In the genomic region with DNA sequence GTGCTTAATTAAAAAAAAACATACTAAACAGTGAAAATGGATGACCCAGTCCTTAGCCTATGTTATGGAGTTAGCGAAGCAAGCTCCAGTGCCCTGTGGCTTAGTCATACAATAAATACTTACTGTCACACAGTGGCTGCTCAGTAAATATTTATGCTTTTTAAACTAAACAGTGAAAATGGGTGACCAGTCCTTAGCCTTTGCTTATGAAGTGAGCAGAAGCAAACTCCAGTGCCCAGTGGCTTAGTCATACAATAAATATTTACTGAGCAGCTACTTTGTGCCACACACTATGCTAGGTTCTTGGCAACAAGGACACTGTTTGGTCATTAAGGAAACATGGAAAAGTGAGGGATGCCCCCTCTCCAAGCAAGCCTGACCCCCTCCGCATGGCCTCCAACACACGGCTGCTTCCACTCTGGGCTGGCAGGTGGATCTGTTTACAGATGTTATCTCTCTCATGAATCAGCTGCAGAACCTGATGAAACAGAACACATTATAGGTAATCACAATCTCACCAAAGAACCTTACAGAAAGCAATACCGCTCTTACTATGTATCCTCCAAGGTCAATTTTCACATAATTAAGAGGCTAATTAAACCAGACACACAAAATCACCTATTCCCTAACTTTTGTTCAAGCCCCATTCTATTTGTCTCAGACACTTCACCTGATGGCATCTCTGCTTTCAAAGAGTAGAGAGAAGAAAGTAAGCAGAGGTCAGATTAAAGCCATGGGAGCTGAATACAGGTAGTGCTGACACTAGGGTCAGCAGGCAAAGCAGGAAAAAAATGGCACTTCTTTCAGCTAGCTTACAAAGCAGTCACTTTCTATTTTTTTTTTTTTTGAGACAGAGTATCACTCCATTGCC, we compare ENCODE assay signal across 11 cellular contexts. TPM values are rescaled to one million over a fixed set of nuclear protein-coding genes. Genes with fewer than 3 reads are reported as not detected.
DNase-seq lines count a peak whose midpoint lies in the region; ATAC-seq and TF ChIP-seq lines count a peak whose summit lies in the region.
"Had no signal": no experiment of that assay in that cellular context is flagged by ENCODE, and none has a peak within 500 bp of the region (broad histone marks: within the 10 kb centered on the region; RNA-seq: fewer than 3 reads in every experiment).

No MANE protein-coding gene starts in this region.

- BruUV-seq in Panc1 (replicated peaks; lab: Mats Ljungman, UMichigan) = no TSS peak

- peak overlapping the region; percentile 77 for H3K27ac ChIP-seq in Panc1 (ENCODE audit: low read length)

- peaks cover 12% of the 10 kb centered on the region for H3K4me1 Mint-ChIP-seq in stimulated activated memory B cell treated with anti-CD40 and anti-IgM and Interleukin-4, amounts not matched to agents 10 μg/mL and 1 μg/mL and 100 μg/mL, for 72 hours

- peak; percentile 99 for ATAC-seq in Panc1
- no peak for ATAC-seq in stimulated activated memory B cell treated with anti-CD40 and anti-IgM and Interleukin-4, amounts not matched to agents 10 μg/mL and 1 μg/mL and 100 μg/mL, for 72 hours
- ATAC-seq in GM19351 (IDR thresholded peaks at IDR 0.05; ENCODE audit: unreplicated experiment) = no peak

- no peak overlapping the region for H3K4me3 ChIP-seq in HFF-Myc (replicated peaks; ENCODE audit: low read depth, low read length)
- H3K4me3 ChIP-seq in Panc1 (ENCODE audit: low read depth in 2 of 2, low read length in 2 of 2) = no peak overlapping the region

- intact Hi-C loops in Panc1 (cut with micrococcal nuclease; ENCODE audit: unreplicated experiment) = no loop called here

- no peaks in the 10 kb centered on the region for H3K27me3 Mint-ChIP-seq in stimulated activated memory B cell treated with anti-CD40 and anti-IgM and Interleukin-4, amounts not matched to agents 10 μg/mL and 1 μg/mL and 100 μg/mL, for 72 hours
- H3K27me3 Mint-ChIP-seq: dendritic cell treated with granulocyte-macrophage colony-stimulating factor and Interleukin-4, amounts not matched to agents 40 ng/mL and 50 ng/mL, for 4 days had no signal

- H3K4me3 Mint-ChIP-seq in stimulated activated memory B cell treated with anti-CD40 and anti-IgM and Interleukin-4, amounts not matched to agents 10 μg/mL and 1 μg/mL and 100 μg/mL, for 72 hours = no peak overlapping the region
- H3K4me3 Mint-ChIP-seq: dendritic cell treated with granulocyte-macrophage colony-stimulating factor and Interleukin-4, amounts not matched to agents 40 ng/mL and 50 ng/mL, for 4 days had no signal

- in situ Hi-C loops in Panc1 (cut with HindIII; ENCODE audit: low pct_unique_long_range_greater_than_20kb, low sequenced_read_pairs) = no loop called here

- no peaks in the 10 kb centered on the region for H3K9me3 Mint-ChIP-seq in stimulated activated memory B cell treated with anti-CD40 and anti-IgM and Interleukin-4, amounts not matched to agents 10 μg/mL and 1 μg/mL and 100 μg/mL, for 72 hours
- H3K9me3 Mint-ChIP-seq: dendritic cell treated with granulocyte-macrophage colony-stimulating factor and Interleukin-4, amounts not matched to agents 40 ng/mL and 50 ng/mL, for 4 days had no signal

- peak overlapping the region; percentile 12 for H3K27ac Mint-ChIP-seq in stimulated activated memory B cell treated with anti-CD40 and anti-IgM and Interleukin-4, amounts not matched to agents 10 μg/mL and 1 μg/mL and 100 μg/mL, for 72 hours
- H3K27ac Mint-ChIP-seq: dendritic cell treated with granulocyte-macrophage colony-stimulating factor and Interleukin-4, amounts not matched to agents 40 ng/mL and 50 ng/mL, for 4 days had no signal

- H3K36me3 Mint-ChIP-seq in stimulated activated memory B cell treated with anti-CD40 and anti-IgM and Interleukin-4, amounts not matched to agents 10 μg/mL and 1 μg/mL and 100 μg/mL, for 72 hours = peaks cover 48% of the 10 kb centered on the region

- H3K36me3 ChIP-seq in Panc1 (ENCODE audit: control insufficient read depth, insufficient read depth, low read length) = no peaks in the 10 kb centered on the region

- POLR2A ChIA-PET in Panc1 (lab: Charles Lee) = no interaction called here
- POLR2A ChIA-PET in HEK293T (lab: Yijun Ruan, JAX) = interaction anchor here (0.7 kb wide), 1 partner anchor 27 kb away, joined by 3 read pairs; a partner anchor contains a TSS

- H3K27me3 ChIP-seq in Panc1 (ENCODE audit: control insufficient read depth, insufficient read depth, low read length) = no peaks in the 10 kb centered on the region

- DNase-seq in HFF-Myc (ENCODE audit: extremely low read depth, low read depth) = peak; percentile 38
- peak; percentile 97 for DNase-seq in Panc1 (ENCODE audit: low read depth, low spot score)
- peak; percentile 78 for DNase-seq in fibroblast of gingiva (ENCODE audit: low read depth)
- no peak for DNase-seq in GM19240 (ENCODE audit: insufficient read length, low spot score)
- no peak for DNase-seq in HEK293T (ENCODE audit: extremely low spot score)
- DNase-seq: activated CD4-positive, alpha-beta T cell treated with anti-CD3 and anti-CD28 coated beads for 4 hours; midbrain; NCI-H187 had no signal

- TF ChIP-seq CTCF in HFF-Myc (IDR thresholded peaks at IDR 0.05; ENCODE audit: low read depth, low read length, missing control alignments) (no peak), Panc1 (IDR thresholded peaks at IDR 0.05) (no peak)

- H3K9me3 ChIP-seq in Panc1 (ENCODE audit: control insufficient read depth, insufficient read depth, low read depth, low read length) = no peaks in the 10 kb centered on the region

- CTCF ChIA-PET in Panc1 (lab: Charles Lee) (interaction anchor here (0.6 kb wide), 1 partner anchor 174 kb away, joined by 3 read pairs; no protein-coding TSS in a partner anchor), HEK293T (lab: Yijun Ruan, JAX) (no interaction called here)

- H3K4me1 ChIP-seq in Panc1 (ENCODE audit: control insufficient read depth, insufficient read depth, low read length) = peaks cover 20% of the 10 kb centered on the region

TF ChIP-seq in HEK293T, 16 proteins besides CTCF, POLR2A, EP300 and RAD21:
- TF ChIP-seq BHLHE40 (IDR thresholded peaks at IDR 0.05; ENCODE audit: borderline replicate concordance) (no peak), LEF1 (IDR thresholded peaks at IDR 0.05; ENCODE audit: borderline replicate concordance) (no peak), SP1 (IDR thresholded peaks at IDR 0.05) (no peak), FOXA1 (IDR thresholded peaks at IDR 0.05) (no peak), ELF4 (IDR thresholded peaks at IDR 0.05) (no peak), SUZ12 (IDR thresholded peaks at IDR 0.05) (no peak), ZNF384 (IDR thresholded peaks at IDR 0.05) (no peak), FOXK2 (IDR thresholded peaks at IDR 0.05) (no peak), CTBP1 (IDR thresholded peaks at IDR 0.05; ENCODE audit: borderline replicate concordance) (no peak), TARDBP (IDR thresholded peaks at IDR 0.05) (no peak), ARNT (IDR thresholded peaks at IDR 0.05) (no peak), L3MBTL2 (conservative IDR thresholded peaks at IDR 0.05) (no peak), HDGF (IDR thresholded peaks at IDR 0.05; ENCODE audit: borderline replicate concordance) (no peak), NFRKB (IDR thresholded peaks at IDR 0.05) (no peak), FOXM1 (IDR thresholded peaks at IDR 0.05; ENCODE audit: borderline replicate concordance) (no peak)
- TF ChIP-seq, protein P1, sequence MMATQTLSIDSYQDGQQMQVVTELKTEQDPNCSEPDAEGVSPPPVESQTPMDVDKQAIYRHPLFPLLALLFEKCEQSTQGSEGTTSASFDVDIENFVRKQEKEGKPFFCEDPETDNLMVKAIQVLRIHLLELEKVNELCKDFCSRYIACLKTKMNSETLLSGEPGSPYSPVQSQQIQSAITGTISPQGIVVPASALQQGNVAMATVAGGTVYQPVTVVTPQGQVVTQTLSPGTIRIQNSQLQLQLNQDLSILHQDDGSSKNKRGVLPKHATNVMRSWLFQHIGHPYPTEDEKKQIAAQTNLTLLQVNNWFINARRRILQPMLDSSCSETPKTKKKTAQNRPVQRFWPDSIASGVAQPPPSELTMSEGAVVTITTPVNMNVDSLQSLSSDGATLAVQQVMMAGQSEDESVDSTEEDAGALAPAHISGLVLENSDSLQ (IDR thresholded peaks at IDR 0.05) = no peak

RNA-seq across cellular contexts. Expression of a gene that starts 27.3 kb away (rescaled TPM):
- 34.8 TPM for total RNA-seq in Panc1 (2021; ENCODE audit: unreplicated experiment)
- polyA plus RNA-seq in Panc1 (2012; ENCODE audit: insufficient read length) = 26.6 TPM

Comparison
In these comparisons a context has a peak if more than half of its experiments do, and no peak if none do; other contexts are left out.
1. DNase-seq: peak in HFF-Myc (single experiment), Panc1 (single experiment) and fibroblast of gingiva (single experiment); none in GM19240 (single experiment) and HEK293T (single experiment).